Comparison of ENCODE assay signal across 7 cellular contexts in the genomic region with DNA sequence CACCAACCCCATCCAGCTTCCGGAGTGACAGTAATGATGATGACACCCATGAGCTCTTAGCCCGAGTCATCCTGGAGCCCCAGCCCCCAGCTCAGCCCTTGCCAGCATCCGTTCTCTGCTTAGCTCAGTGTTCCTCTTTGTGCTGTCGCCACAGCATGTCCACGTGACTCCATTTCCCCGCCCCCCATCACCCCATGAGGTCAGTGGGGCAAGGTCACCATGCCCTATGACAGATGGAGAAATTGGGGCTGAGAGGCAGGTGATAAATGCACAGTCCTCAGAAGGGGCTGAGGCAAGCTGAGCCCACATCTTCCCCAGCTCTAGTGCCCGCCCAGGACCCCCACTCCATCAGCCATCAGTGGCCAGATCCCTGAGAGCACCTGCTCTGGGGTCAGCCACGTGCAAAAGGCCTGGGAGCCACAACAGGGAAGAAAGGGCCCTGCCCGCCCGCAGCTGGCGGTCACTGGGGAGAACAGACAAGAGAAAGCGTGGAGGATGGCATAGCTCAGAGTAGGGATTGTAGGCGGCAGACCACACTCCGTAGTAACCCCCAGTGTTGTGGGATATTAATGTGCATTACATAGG. TPM values are rescaled to one million over a fixed set of nuclear protein-coding genes. Genes with fewer than 3 reads are reported as not detected.
DNase-seq lines count a peak whose midpoint lies in the region; ATAC-seq and TF ChIP-seq lines count a peak whose summit lies in the region.

No MANE protein-coding gene starts in this region.

- no peak overlapping the region for H4K91ac ChIP-seq in neuronal stem cell (ENCODE audit: low read depth, low read length, poor library complexity)

- no peaks in the 10 kb centered on the region for H3K36me3 ChIP-seq in neuronal stem cell (replicated peaks in 1 of 2; ENCODE audit: control insufficient read depth in 2 of 2, insufficient read depth in 2 of 2, low read length in 2 of 2)

- no peaks in the 10 kb centered on the region for H3K9me3 ChIP-seq in neuronal stem cell (replicated peaks in 1 of 2; ENCODE audit: control insufficient read depth in 2 of 2, insufficient read depth in 1 of 2, low read depth in 1 of 2, low read length in 2 of 2)

- ATAC-seq in HG02588 (IDR thresholded peaks at IDR 0.05; ENCODE audit: unreplicated experiment) (no peak), HG03139 (IDR thresholded peaks at IDR 0.05; ENCODE audit: unreplicated experiment) (no peak)

- peak overlapping the region; percentile 24 for H4K8ac ChIP-seq in neuronal stem cell (ENCODE audit: low read depth, low read length)

- no peak overlapping the region for H2BK12ac ChIP-seq in neuronal stem cell (ENCODE audit: low read length)

- H3K9ac ChIP-seq in neuronal stem cell (ENCODE audit: low read depth, low read length, poor library complexity), result no peak overlapping the region

- no peak overlapping the region for H2BK5ac ChIP-seq in neuronal stem cell (ENCODE audit: low read length)

- no CpG with 5 or more reads among the region's 14 CpGs for WGBS in neuronal stem cell (ENCODE audit: extremely low coverage in 2 of 2, insufficient read length in 2 of 2, insufficient replicate concordance in 1 of 2), 2 donors

- no peak overlapping the region for H3K18ac ChIP-seq in neuronal stem cell (ENCODE audit: low read length)

- H3K4ac ChIP-seq in neuronal stem cell (ENCODE audit: low read length), result no peak overlapping the region

- H3K27ac ChIP-seq in neuronal stem cell (replicated peaks; ENCODE audit: low read length), result no peak overlapping the region

- H2AK5ac ChIP-seq in neuronal stem cell (ENCODE audit: low read depth, low read length), result no peak overlapping the region

- peak overlapping the region; percentile 31 for H3K14ac ChIP-seq in neuronal stem cell (ENCODE audit: low read length)

- no peak for TF ChIP-seq POLR2A in NB4 (IDR thresholded peaks at IDR 0.05; ENCODE audit: extremely low read depth, insufficient read length)

- H3K79me1 ChIP-seq in neuronal stem cell (ENCODE audit: low read depth, low read length), result peaks cover 4% of the 10 kb centered on the region

- H3K4me3 ChIP-seq in NB4 (ENCODE audit: low read depth, low read length) (no peak overlapping the region), cardiac fibroblast (replicated peaks in 1 of 2; ENCODE audit: low read depth in 2 of 2, low read length in 2 of 2) (no peak overlapping the region), neuronal stem cell (ENCODE audit: low read length in 2 of 2) (no peak overlapping the region)

- TF ChIP-seq CTCF in GM10266 (IDR thresholded peaks at IDR 0.05; ENCODE audit: control insufficient read depth, insufficient read depth, low read depth, missing control alignments), result no peak
- no peak for TF ChIP-seq CTCF in NB4 (IDR thresholded peaks at IDR 0.05; ENCODE audit: low read depth, low read length)
- no peak for TF ChIP-seq CTCF in cardiac fibroblast (IDR thresholded peaks at IDR 0.05; ENCODE audit: low read depth, low read length)

- peaks cover 0 to 11% (median 0%) of the 10 kb centered on the region in 3 experiments for H3K27me3 ChIP-seq in neuronal stem cell (ENCODE audit: control insufficient read depth in 3 of 3, insufficient read depth in 3 of 3, low read depth in 1 of 3, low read length in 3 of 3)

- H2BK15ac ChIP-seq in neuronal stem cell (ENCODE audit: low read length), result peak overlapping the region; percentile 21

- DNase-seq in GM10266 (ENCODE audit: extremely low spot score) (peak; percentile 65), NB4 (ENCODE audit: low read depth) (peak; percentile 92), cardiac fibroblast (ENCODE audit: low read depth in 2 of 2) (peak; percentile 46 to 59), neuronal stem cell (ENCODE audit: low spot score) (no peak), islet precursor cell (no peak)

- peaks cover 0 to 10% of the 10 kb centered on the region in 2 donors for H3K4me1 ChIP-seq in neuronal stem cell (ENCODE audit: control insufficient read depth in 2 of 2, insufficient read depth in 1 of 2, low read depth in 1 of 2, low read length in 2 of 2)

- no peak overlapping the region for H3K23ac ChIP-seq in neuronal stem cell (ENCODE audit: low read depth, low read length, poor library complexity)

- H2AFZ ChIP-seq in neuronal stem cell (ENCODE audit: low read length), result peak overlapping the region; percentile 72

- H3K4me2 ChIP-seq in neuronal stem cell (ENCODE audit: insufficient read depth, low read length, poor library complexity, severe bottlenecking), result no peak overlapping the region

- no peak overlapping the region for H2BK120ac ChIP-seq in neuronal stem cell (ENCODE audit: low read depth, low read length)

RNA-seq across cellular contexts. Expression of gene ITGB4, which starts 17.1 kb away (rescaled TPM):
- 1.5 TPM for polyA plus RNA-seq in neuronal stem cell (2013, experiment 1 of 2)
- 2.0 TPM for polyA plus RNA-seq in neuronal stem cell (2013, experiment 2 of 2)

RNA-seq across cellular contexts. Expression of gene GALK1, which starts 26.7 kb away (rescaled TPM):
- polyA plus RNA-seq in neuronal stem cell (2013, experiment 1 of 2), result 20.1 TPM
- polyA plus RNA-seq in neuronal stem cell (2013, experiment 2 of 2), result 18.5 TPM

RNA-seq across cellular contexts. Expression of gene UNK, which starts 46.3 kb away (rescaled TPM):
- polyA plus RNA-seq in neuronal stem cell (2013, experiment 1 of 2), result 25.1 TPM
- 26.8 TPM for polyA plus RNA-seq in neuronal stem cell (2013, experiment 2 of 2)

Comparison
In these comparisons a context has a peak if more than half of its experiments do, and no peak if none do; other contexts are left out.
1. DNase-seq: peak in GM10266 (single experiment), NB4 (single experiment) and cardiac fibroblast (2 of 2); none in neuronal stem cell (single experiment) and islet precursor cell (single experiment).